ENCODE assay signal across 8 cellular contexts in the genomic region with DNA sequence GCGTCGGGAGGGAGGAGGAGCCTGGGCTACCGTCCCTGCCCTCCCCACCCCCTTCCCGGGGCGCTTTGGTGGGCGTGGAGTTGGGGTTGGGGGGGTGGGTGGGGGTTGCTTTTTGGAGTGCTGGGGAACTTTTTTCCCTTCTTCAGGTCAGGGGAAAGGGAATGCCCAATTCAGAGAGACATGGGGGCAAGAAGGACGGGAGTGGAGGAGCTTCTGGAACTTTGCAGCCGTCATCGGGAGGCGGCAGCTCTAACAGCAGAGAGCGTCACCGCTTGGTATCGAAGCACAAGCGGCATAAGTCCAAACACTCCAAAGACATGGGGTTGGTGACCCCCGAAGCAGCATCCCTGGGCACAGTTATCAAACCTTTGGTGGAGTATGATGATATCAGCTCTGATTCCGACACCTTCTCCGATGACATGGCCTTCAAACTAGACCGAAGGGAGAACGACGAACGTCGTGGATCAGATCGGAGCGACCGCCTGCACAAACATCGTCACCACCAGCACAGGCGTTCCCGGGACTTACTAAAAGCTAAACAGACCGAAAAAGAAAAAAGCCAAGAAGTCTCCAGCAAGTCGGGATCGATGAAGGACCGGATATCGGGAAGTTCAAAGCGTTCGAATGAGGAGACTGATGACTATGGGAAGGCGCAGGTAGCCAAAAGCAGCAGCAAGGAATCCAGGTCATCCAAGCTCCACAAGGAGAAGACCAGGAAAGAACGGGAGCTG. TPM values are rescaled to one million over a fixed set of nuclear protein-coding genes. Genes with fewer than 3 reads are reported as not detected.
DNase-seq lines count a peak whose midpoint lies in the region; ATAC-seq and TF ChIP-seq lines count a peak whose summit lies in the region.

No MANE protein-coding gene starts in this region.

- H3K4me1 Mint-ChIP-seq in activated naive CD8-positive, alpha-beta T cell (ENCODE audit: low read depth) = peaks cover 30% of the 10 kb centered on the region

- peak; percentile 20 for DNase-seq in ELF-1 (ENCODE audit: low read depth, low spot score)
- peak; percentile 37 for DNase-seq in NCI-H1092 (lab: John Stamatoyannopoulos, UW)
- DNase-seq in head of caudate nucleus = peak in 29 of 42 donors; percentile 11 to 84 (median 46)
- DNase-seq in ovary = peak in 1 of 5 donors; percentile 57
- DNase-seq in NCI-H1436 treated with DMSO at 0.1 percent for 48 hours (lab: John Stamatoyannopoulos, UW) = no peak

- H3K27ac Mint-ChIP-seq in activated naive CD8-positive, alpha-beta T cell = peak overlapping the region; percentile 97

- intact Hi-C loops in head of caudate nucleus (cut with DNase I) (no loop called here), ovary (cut with DNase I) (no loop called here)

- no peak for TF ChIP-seq EP300 in ovary (IDR thresholded peaks at IDR 0.05)

- TF ChIP-seq POLR2A in ovary (IDR thresholded peaks at IDR 0.05) = no peak

- H3K4me1 ChIP-seq in ovary (ENCODE audit: insufficient read depth) = peaks cover 3% of the 10 kb centered on the region

- 0 to 1% (median 0%) methylated on average over 37 of the region's 37 CpGs for WGBS in ovary, 3 donors

- peak overlapping the region; percentile 84 to 88 for H3K27ac ChIP-seq in ovary

- H3K36me3 Mint-ChIP-seq in activated naive CD8-positive, alpha-beta T cell = peaks cover 2% of the 10 kb centered on the region

- no peaks in the 10 kb centered on the region for H3K9me3 Mint-ChIP-seq in activated naive CD8-positive, alpha-beta T cell (ENCODE audit: low read depth)

- no peaks in the 10 kb centered on the region for H3K9me3 ChIP-seq in ovary

- no peaks in the 10 kb centered on the region for H3K27me3 ChIP-seq in ovary

- no peaks in the 10 kb centered on the region for H3K36me3 ChIP-seq in ovary

- ATAC-seq in GM21786 (IDR thresholded peaks at IDR 0.05; ENCODE audit: unreplicated experiment) (peak; percentile 47), HG02973 (IDR thresholded peaks at IDR 0.05; ENCODE audit: unreplicated experiment) (no peak)

- H3K4me3 ChIP-seq in ovary = peak overlapping the region; percentile 79

- no peak for TF ChIP-seq CTCF in ovary (IDR thresholded peaks at IDR 0.05)

- no peaks in the 10 kb centered on the region for H3K27me3 Mint-ChIP-seq in activated naive CD8-positive, alpha-beta T cell

- H3K4me3 Mint-ChIP-seq in activated naive CD8-positive, alpha-beta T cell = peak overlapping the region; percentile 95

RNA-seq across cellular contexts. Expression of a gene that starts 0.8 kb away (rescaled TPM):
- 10 to 100 TPM; 29.1 to 65.9 (median 50.3) TPM for total RNA-seq in ovary
- polyA plus RNA-seq in ovary = 10 to 100 TPM; 17.8 to 31.8 TPM

RNA-seq across cellular contexts. Expression of a gene that starts 11.0 kb away (rescaled TPM):
- 10 to 100 TPM; 15.6 to 43.7 (median 34.1) TPM for total RNA-seq in ovary
- 10 to 100 TPM; 11.0 to 32.0 TPM for polyA plus RNA-seq in ovary
